Comparison of ENCODE assay signal across 1 cellular context in the genomic region with DNA sequence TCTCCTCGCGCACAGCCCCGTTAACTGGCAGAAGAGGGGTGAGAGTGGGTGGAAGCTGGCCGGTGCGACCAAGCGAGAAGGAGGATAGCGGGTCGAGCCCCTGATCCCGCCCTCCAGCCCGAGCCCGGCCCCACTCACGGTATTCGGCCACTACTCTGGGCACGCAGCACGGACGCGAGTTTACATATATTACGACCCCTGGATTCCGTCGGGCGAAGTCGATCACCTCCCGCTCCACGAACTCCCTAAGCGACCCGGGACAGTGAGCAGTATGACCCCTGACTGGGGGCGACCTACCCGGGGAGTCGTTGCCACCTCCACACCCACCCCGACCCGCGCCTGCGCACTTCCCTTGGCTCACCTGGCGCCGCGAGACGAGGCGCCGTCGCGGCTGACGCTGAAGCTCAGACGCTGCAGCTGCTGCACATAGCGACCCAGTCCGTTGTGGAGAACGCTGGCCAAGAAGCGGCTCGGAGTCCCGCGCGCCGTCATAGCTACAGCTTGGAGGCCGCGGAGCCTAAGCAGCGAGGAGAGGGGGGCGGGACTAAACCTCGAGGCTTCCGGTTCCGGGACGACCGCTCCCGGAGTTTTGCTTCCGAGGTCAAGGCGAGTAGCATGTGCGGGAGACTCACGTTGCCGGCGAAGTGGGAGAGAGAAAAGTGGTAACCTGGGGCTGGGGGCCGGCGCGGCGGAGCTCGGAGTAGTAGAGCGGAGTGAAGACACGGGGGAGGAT.
TF ChIP-seq lines count a peak whose summit lies in the region.

A gene (minus strand): TSS at position 546 of the 733 bp plus-strand sequence. CDS start 54 bp downstream, at position 492.
A gene (plus strand): TSS at position 592 of the 733 bp plus-strand sequence. CDS start 668 bp downstream, outside the sequence.

TF ChIP-seq in K562, 482 proteins besides CTCF, POLR2A, EP300 and RAD21 (continued from another document and continues in another):
- TF ChIP-seq, protein P1, sequence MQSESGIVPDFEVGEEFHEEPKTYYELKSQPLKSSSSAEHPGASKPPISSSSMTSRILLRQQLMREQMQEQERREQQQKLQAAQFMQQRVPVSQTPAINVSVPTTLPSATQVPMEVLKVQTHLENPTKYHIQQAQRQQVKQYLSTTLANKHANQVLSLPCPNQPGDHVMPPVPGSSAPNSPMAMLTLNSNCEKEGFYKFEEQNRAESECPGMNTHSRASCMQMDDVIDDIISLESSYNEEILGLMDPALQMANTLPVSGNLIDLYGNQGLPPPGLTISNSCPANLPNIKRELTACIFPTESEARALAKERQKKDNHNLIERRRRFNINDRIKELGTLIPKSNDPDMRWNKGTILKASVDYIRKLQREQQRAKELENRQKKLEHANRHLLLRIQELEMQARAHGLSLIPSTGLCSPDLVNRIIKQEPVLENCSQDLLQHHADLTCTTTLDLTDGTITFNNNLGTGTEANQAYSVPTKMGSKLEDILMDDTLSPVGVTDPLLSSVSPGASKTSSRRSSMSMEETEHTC (IDR thresholded peaks at IDR 0.05) = no peak
- TF ChIP-seq ADNP (tag; IDR thresholded peaks at IDR 0.05) (no peak), FOS (IDR thresholded peaks at IDR 0.05; ENCODE audit: extremely low read depth, insufficient read length) (no peak), MED1 (CRISPR knock-in tag; IDR thresholded peaks at IDR 0.05; ENCODE audit: borderline replicate concordance) (no peak), ZNF436 (CRISPR knock-in tag; IDR thresholded peaks at IDR 0.05) (no peak), TCF3 (CRISPR knock-in tag; IDR thresholded peaks at IDR 0.05) (no peak), TAF1 (IDR thresholded peaks at IDR 0.05; ENCODE audit: control insufficient read depth, extremely low read depth, insufficient read depth, low read length, severe bottlenecking) (peak; percentile 77), SMAD1 (IDR thresholded peaks at IDR 0.05; ENCODE audit: low read depth, low read length, partially characterized antibody) (no peak), ZNF3 (CRISPR knock-in tag; IDR thresholded peaks at IDR 0.05) (no peak), ZNF224 (CRISPR knock-in tag; IDR thresholded peaks at IDR 0.05) (no peak), SMAD3 (CRISPR knock-in tag; conservative IDR thresholded peaks at IDR 0.05) (no peak), CHD2 (IDR thresholded peaks at IDR 0.05; ENCODE audit: low read depth, low read length) (peak; percentile 54), MCM3 (IDR thresholded peaks at IDR 0.05) (no peak), NFIC (IDR thresholded peaks at IDR 0.05) (no peak), NELFE (IDR thresholded peaks at IDR 0.05; ENCODE audit: insufficient read depth, insufficient read length) (no peak), POU5F1 (IDR thresholded peaks at IDR 0.05; ENCODE audit: borderline replicate concordance, low read depth, low read length, partially characterized antibody) (no peak), CC2D1A (IDR thresholded peaks at IDR 0.05) (no peak), SRSF7 (optimal IDR thresholded peaks at IDR 0.05; ENCODE audit: low read depth, low read length) (no peak), ZNF121 (CRISPR knock-in tag; conservative IDR thresholded peaks at IDR 0.05) (no peak), FOXK2 (conservative IDR thresholded peaks at IDR 0.05 in 1 of 2, IDR thresholded peaks at IDR 0.05 in 1 of 2; ENCODE audit: low read depth in 2 of 2) (peak; percentile 91), NFRKB (IDR thresholded peaks at IDR 0.05; ENCODE audit: low read depth) (no peak), SUPT5H (IDR thresholded peaks at IDR 0.05) (peak; percentile 75), GABPA (tag; conservative IDR thresholded peaks at IDR 0.05; ENCODE audit: low read depth) (peak; percentile 99), ZNF77 (CRISPR knock-in tag; IDR thresholded peaks at IDR 0.05) (no peak), TAF7 (tag; IDR thresholded peaks at IDR 0.05) (0 out of 2 replicates have a peak, but pooled peaks have one; percentile 34), ZNF766 (CRISPR knock-in tag; conservative IDR thresholded peaks at IDR 0.05) (no peak), MAFF (IDR thresholded peaks at IDR 0.05; ENCODE audit: low read length) (no peak), TCFL5 (CRISPR knock-in tag; conservative IDR thresholded peaks at IDR 0.05) (no peak), CBFA2T2 (conservative IDR thresholded peaks at IDR 0.05) (no peak), HDAC6 (IDR thresholded peaks at IDR 0.05; ENCODE audit: low read depth, low read length) (no peak), ZNF696 (CRISPR knock-in tag; conservative IDR thresholded peaks at IDR 0.05) (no peak), ZC3H8 (IDR thresholded peaks at IDR 0.05) (no peak), NBN (IDR thresholded peaks at IDR 0.05; ENCODE audit: low read depth) (no peak), XRCC3 (IDR thresholded peaks at IDR 0.05) (no peak), BCL6 (CRISPR knock-in tag; IDR thresholded peaks at IDR 0.05) (no peak), NR2C1 (IDR thresholded peaks at IDR 0.05) (peak; percentile 99), NR2C1 (tag; IDR thresholded peaks at IDR 0.05) (peak; percentile 99), ARHGAP35 (IDR thresholded peaks at IDR 0.05; ENCODE audit: partially characterized antibody) (no peak), CCNT2 (IDR thresholded peaks at IDR 0.05; ENCODE audit: borderline replicate concordance, extremely low read depth, insufficient read length, low read depth, low read length) (no peak), TRIM28 (IDR thresholded peaks at IDR 0.05) (no peak), NCOA1 (IDR thresholded peaks at IDR 0.05; ENCODE audit: low read depth) (no peak), THRAP3 (IDR thresholded peaks at IDR 0.05; ENCODE audit: borderline replicate concordance) (no peak), ZBTB7A (IDR thresholded peaks at IDR 0.05; ENCODE audit: borderline replicate concordance, control insufficient read depth, low read depth, low read length) (no peak; the same call in 1 of the 2 replicates), XRCC5 (IDR thresholded peaks at IDR 0.05; ENCODE audit: low read depth, low read length) (no peak), MYC (IDR thresholded peaks at IDR 0.05; ENCODE audit: low read depth, low read length) (peak; percentile 99), MYC (CRISPR knock-in tag; IDR thresholded peaks at IDR 0.05; ENCODE audit: borderline replicate concordance, low read depth) (peak; percentile 62), ZNF146 (CRISPR knock-in tag; IDR thresholded peaks at IDR 0.05; ENCODE audit: unreplicated experiment) (no peak), DDX20 (tag; IDR thresholded peaks at IDR 0.05; ENCODE audit: low read depth) (no peak), PTTG1 (tag; IDR thresholded peaks at IDR 0.05; ENCODE audit: low read depth) (no peak), ZNF184 (CRISPR knock-in tag; IDR thresholded peaks at IDR 0.05) (no peak), ZNF589 (CRISPR knock-in tag; IDR thresholded peaks at IDR 0.05; ENCODE audit: low read depth) (no peak), NFYB (IDR thresholded peaks at IDR 0.05; ENCODE audit: extremely low read depth, insufficient read length) (no peak), ZBTB17 (CRISPR knock-in tag; IDR thresholded peaks at IDR 0.05) (no peak), DMBX1 (CRISPR knock-in tag; IDR thresholded peaks at IDR 0.05; ENCODE audit: borderline replicate concordance) (no peak), GTF2A2 (tag; IDR thresholded peaks at IDR 0.05) (no peak), ZNF174 (CRISPR knock-in tag; IDR thresholded peaks at IDR 0.05) (no peak), RBM17 (IDR thresholded peaks at IDR 0.05; ENCODE audit: borderline replicate concordance, low read depth, low read length) (no peak), SPI1 (IDR thresholded peaks at IDR 0.05; ENCODE audit: borderline replicate concordance, low read depth, low read length) (no peak), DNMT1 (IDR thresholded peaks at IDR 0.05) (no peak)
- TF ChIP-seq, protein P2, sequence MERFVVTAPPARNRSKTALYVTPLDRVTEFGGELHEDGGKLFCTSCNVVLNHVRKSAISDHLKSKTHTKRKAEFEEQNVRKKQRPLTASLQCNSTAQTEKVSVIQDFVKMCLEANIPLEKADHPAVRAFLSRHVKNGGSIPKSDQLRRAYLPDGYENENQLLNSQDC (CRISPR knock-in tag; IDR thresholded peaks at IDR 0.05) = no peak
- TF ChIP-seq, protein P3, sequence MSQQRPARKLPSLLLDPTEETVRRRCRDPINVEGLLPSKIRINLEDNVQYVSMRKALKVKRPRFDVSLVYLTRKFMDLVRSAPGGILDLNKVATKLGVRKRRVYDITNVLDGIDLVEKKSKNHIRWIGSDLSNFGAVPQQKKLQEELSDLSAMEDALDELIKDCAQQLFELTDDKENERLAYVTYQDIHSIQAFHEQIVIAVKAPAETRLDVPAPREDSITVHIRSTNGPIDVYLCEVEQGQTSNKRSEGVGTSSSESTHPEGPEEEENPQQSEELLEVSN (IDR thresholded peaks at IDR 0.05; ENCODE audit: borderline replicate concordance in 1 of 2, extremely low read depth in 1 of 2, insufficient read depth in 1 of 2, insufficient read length in 1 of 2, low read depth in 1 of 2, low read length in 1 of 2, poor library complexity in 1 of 2, severe bottlenecking in 1 of 2) = peak; percentile 41 to 72
- TF ChIP-seq, protein P4, sequence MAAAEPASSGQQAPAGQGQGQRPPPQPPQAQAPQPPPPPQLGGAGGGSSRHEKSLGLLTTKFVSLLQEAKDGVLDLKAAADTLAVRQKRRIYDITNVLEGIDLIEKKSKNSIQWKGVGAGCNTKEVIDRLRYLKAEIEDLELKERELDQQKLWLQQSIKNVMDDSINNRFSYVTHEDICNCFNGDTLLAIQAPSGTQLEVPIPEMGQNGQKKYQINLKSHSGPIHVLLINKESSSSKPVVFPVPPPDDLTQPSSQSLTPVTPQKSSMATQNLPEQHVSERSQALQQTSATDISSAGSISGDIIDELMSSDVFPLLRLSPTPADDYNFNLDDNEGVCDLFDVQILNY (CRISPR knock-in tag; IDR thresholded peaks at IDR 0.05) = no peak
- TF ChIP-seq, protein P5, sequence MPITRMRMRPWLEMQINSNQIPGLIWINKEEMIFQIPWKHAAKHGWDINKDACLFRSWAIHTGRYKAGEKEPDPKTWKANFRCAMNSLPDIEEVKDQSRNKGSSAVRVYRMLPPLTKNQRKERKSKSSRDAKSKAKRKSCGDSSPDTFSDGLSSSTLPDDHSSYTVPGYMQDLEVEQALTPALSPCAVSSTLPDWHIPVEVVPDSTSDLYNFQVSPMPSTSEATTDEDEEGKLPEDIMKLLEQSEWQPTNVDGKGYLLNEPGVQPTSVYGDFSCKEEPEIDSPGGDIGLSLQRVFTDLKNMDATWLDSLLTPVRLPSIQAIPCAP (CRISPR knock-in tag; IDR thresholded peaks at IDR 0.05; ENCODE audit: borderline replicate concordance) = no peak
- TF ChIP-seq, protein P6, sequence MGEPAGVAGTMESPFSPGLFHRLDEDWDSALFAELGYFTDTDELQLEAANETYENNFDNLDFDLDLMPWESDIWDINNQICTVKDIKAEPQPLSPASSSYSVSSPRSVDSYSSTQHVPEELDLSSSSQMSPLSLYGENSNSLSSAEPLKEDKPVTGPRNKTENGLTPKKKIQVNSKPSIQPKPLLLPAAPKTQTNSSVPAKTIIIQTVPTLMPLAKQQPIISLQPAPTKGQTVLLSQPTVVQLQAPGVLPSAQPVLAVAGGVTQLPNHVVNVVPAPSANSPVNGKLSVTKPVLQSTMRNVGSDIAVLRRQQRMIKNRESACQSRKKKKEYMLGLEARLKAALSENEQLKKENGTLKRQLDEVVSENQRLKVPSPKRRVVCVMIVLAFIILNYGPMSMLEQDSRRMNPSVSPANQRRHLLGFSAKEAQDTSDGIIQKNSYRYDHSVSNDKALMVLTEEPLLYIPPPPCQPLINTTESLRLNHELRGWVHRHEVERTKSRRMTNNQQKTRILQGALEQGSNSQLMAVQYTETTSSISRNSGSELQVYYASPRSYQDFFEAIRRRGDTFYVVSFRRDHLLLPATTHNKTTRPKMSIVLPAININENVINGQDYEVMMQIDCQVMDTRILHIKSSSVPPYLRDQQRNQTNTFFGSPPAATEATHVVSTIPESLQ (CRISPR knock-in tag; IDR thresholded peaks at IDR 0.05) = no peak
- TF ChIP-seq, protein P7, sequence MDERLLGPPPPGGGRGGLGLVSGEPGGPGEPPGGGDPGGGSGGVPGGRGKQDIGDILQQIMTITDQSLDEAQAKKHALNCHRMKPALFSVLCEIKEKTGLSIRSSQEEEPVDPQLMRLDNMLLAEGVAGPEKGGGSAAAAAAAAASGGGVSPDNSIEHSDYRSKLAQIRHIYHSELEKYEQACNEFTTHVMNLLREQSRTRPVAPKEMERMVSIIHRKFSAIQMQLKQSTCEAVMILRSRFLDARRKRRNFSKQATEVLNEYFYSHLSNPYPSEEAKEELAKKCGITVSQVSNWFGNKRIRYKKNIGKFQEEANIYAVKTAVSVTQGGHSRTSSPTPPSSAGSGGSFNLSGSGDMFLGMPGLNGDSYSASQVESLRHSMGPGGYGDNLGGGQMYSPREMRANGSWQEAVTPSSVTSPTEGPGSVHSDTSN (CRISPR knock-in tag; IDR thresholded peaks at IDR 0.05; ENCODE audit: low read depth) = no peak
- TF ChIP-seq, protein P7 (tag; conservative IDR thresholded peaks at IDR 0.05; ENCODE audit: low read depth) = no peak
- TF ChIP-seq, protein P8, sequence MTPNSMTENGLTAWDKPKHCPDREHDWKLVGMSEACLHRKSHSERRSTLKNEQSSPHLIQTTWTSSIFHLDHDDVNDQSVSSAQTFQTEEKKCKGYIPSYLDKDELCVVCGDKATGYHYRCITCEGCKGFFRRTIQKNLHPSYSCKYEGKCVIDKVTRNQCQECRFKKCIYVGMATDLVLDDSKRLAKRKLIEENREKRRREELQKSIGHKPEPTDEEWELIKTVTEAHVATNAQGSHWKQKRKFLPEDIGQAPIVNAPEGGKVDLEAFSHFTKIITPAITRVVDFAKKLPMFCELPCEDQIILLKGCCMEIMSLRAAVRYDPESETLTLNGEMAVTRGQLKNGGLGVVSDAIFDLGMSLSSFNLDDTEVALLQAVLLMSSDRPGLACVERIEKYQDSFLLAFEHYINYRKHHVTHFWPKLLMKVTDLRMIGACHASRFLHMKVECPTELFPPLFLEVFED (CRISPR knock-in tag; conservative IDR thresholded peaks at IDR 0.05) = no peak
- TF ChIP-seq, protein P9, sequence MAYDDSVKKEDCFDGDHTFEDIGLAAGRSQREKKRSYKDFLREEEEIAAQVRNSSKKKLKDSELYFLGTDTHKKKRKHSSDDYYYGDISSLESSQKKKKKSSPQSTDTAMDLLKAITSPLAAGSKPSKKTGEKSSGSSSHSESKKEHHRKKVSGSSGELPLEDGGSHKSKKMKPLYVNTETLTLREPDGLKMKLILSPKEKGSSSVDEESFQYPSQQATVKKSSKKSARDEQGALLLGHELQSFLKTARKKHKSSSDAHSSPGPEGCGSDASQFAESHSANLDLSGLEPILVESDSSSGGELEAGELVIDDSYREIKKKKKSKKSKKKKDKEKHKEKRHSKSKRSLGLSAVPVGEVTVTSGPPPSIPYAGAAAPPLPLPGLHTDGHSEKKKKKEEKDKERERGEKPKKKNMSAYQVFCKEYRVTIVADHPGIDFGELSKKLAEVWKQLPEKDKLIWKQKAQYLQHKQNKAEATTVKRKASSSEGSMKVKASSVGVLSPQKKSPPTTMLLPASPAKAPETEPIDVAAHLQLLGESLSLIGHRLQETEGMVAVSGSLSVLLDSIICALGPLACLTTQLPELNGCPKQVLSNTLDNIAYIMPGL (CRISPR knock-in tag; IDR thresholded peaks at IDR 0.05) = no peak
